In the genomic region with DNA sequence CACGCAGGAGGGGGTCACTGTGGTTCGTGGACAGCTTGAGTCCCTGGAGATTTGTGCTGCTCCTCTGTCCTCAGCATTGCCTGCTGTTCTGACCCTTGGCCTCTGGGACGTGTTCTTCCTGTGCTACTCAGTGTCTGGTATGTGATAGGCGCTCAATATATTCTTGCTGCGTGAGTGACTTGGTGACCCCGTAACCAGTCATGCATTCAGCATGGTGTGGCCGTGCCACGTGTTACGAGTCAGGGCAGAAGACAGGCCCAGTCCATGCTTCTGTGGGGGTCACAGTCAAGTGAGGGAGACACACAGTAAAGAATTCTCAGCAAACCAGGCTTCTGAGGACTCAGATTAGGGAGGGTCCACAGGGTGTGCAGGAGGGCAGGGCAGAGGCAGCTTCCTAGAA, we compare ENCODE assay signal across 13 cellular contexts. TPM values are rescaled to one million over a fixed set of nuclear protein-coding genes. Genes with fewer than 3 reads are reported as not detected.
A peak's percentile ranks its signal among the peaks of the same experiment; 100 is the strongest.
DNase-seq lines count a peak whose midpoint lies in the region; ATAC-seq and TF ChIP-seq lines count a peak whose summit lies in the region.
"Had no signal": no experiment of that assay in that cellular context is flagged by ENCODE, and none has a peak within 500 bp of the region (broad histone marks: within the 10 kb centered on the region; RNA-seq: fewer than 3 reads in every experiment).

No MANE protein-coding gene starts in this region.

- H3K36me3 ChIP-seq in hepatocyte (replicated peaks; ENCODE audit: insufficient read depth, low read depth), result no peaks in the 10 kb centered on the region
- H3K36me3 ChIP-seq: tibial artery had no signal

- no peaks in the 10 kb centered on the region for H3K9me3 ChIP-seq in hepatocyte (ENCODE audit: low read depth)
- H3K9me3 ChIP-seq: tibial artery had no signal

- DNase-seq in activated naive CD4-positive, alpha-beta T cell treated with anti-CD3 and anti-CD28 coated beads, Interleukin-2, amount 50 U/mL, for 72 hours (ENCODE audit: low spot score in 2 of 2), result no peak
- DNase-seq in activated naive CD4-positive, alpha-beta T cell treated with anti-CD3 and anti-CD28 coated beads for 36 hours, result no peak
- DNase-seq in hepatocyte (ENCODE audit: low spot score), result peak; percentile 51
- no peak for DNase-seq in type B pancreatic cell (ENCODE audit: extremely low spot score, unreplicated experiment)
- DNase-seq in AG08395 (ENCODE audit: low spot score), result no peak
- DNase-seq in stimulated activated naive CD4-positive, alpha-beta T cell (lab: John Stamatoyannopoulos, UW), result no peak
- DNase-seq: activated CD8-positive, alpha-beta memory T cell treated with anti-CD3 and anti-CD28 coated beads, Interleukin-2, amount 10 ng/mL, durations not matched to agents 7 days and 5 days; cerebellar nuclear complex; GDM1; natural killer cell; NCI-H1092 treated with DMSO at 0.1 percent for 48 hours; tibial artery had no signal

- H4K20me1 ChIP-seq in hepatocyte (ENCODE audit: insufficient read depth, poor library complexity, severe bottlenecking), result peaks cover 61% of the 10 kb centered on the region

- TF ChIP-seq CTCF in hepatocyte (IDR thresholded peaks at IDR 0.05; ENCODE audit: poor library complexity) (no peak), type B pancreatic cell (conservative IDR thresholded peaks at IDR 0.05) (no peak)

- peak overlapping the region; percentile 0 to 5 for H3K27ac Mint-ChIP-seq in activated naive CD4-positive, alpha-beta T cell treated with anti-CD3 and anti-CD28 coated beads, Interleukin-2, amount 50 U/mL, for 72 hours
- H3K27ac Mint-ChIP-seq in activated naive CD4-positive, alpha-beta T cell treated with anti-CD3 and anti-CD28 coated beads for 36 hours, result no peak overlapping the region
- peak overlapping the region; percentile 89 for H3K27ac Mint-ChIP-seq in type B pancreatic cell
- H3K27ac Mint-ChIP-seq: activated CD8-positive, alpha-beta memory T cell treated with anti-CD3 and anti-CD28 coated beads, Interleukin-2, amount 10 ng/mL, durations not matched to agents 7 days and 5 days had no signal

- 79% methylated on average over 9 of the region's 9 CpGs for WGBS in hepatocyte (ENCODE audit: low lambda C conversion rate, missing lambda C conversion rate)

- no peak overlapping the region for H2AFZ ChIP-seq in hepatocyte

- H3K9me2 ChIP-seq in hepatocyte (replicated peaks; ENCODE audit: insufficient read depth), result no peaks in the 10 kb centered on the region

- no peaks in the 10 kb centered on the region for H3K27me3 Mint-ChIP-seq in activated naive CD4-positive, alpha-beta T cell treated with anti-CD3 and anti-CD28 coated beads for 36 hours (ENCODE audit: low read depth)
- no peaks in the 10 kb centered on the region for H3K27me3 Mint-ChIP-seq in type B pancreatic cell
- H3K27me3 Mint-ChIP-seq: activated CD8-positive, alpha-beta memory T cell treated with anti-CD3 and anti-CD28 coated beads, Interleukin-2, amount 10 ng/mL, durations not matched to agents 7 days and 5 days had no signal

- no peaks in the 10 kb centered on the region for H3K9me3 Mint-ChIP-seq in activated naive CD4-positive, alpha-beta T cell treated with anti-CD3 and anti-CD28 coated beads, Interleukin-2, amount 50 U/mL, for 72 hours
- no peaks in the 10 kb centered on the region for H3K9me3 Mint-ChIP-seq in activated naive CD4-positive, alpha-beta T cell treated with anti-CD3 and anti-CD28 coated beads for 36 hours
- no peaks in the 10 kb centered on the region for H3K9me3 Mint-ChIP-seq in type B pancreatic cell
- H3K9me3 Mint-ChIP-seq: natural killer cell had no signal

- H3K4me1 ChIP-seq in hepatocyte (ENCODE audit: insufficient read depth), result peaks cover 84% of the 10 kb centered on the region

- peaks cover 68% of the 10 kb centered on the region for H3K4me1 Mint-ChIP-seq in activated naive CD4-positive, alpha-beta T cell treated with anti-CD3 and anti-CD28 coated beads for 36 hours (ENCODE audit: low read depth)
- H3K4me1 Mint-ChIP-seq in type B pancreatic cell (ENCODE audit: unreplicated experiment), result peaks cover 75% of the 10 kb centered on the region

- H3K4me2 ChIP-seq in hepatocyte, result peak overlapping the region; percentile 62

- H3K4me3 ChIP-seq in hepatocyte, result no peak overlapping the region
- H3K4me3 ChIP-seq: tibial artery had no signal

- no peak overlapping the region for H3K4me3 Mint-ChIP-seq in activated naive CD4-positive, alpha-beta T cell treated with anti-CD3 and anti-CD28 coated beads for 36 hours
- peak overlapping the region; percentile 45 for H3K4me3 Mint-ChIP-seq in type B pancreatic cell
- H3K4me3 Mint-ChIP-seq: activated CD8-positive, alpha-beta memory T cell treated with anti-CD3 and anti-CD28 coated beads, Interleukin-2, amount 10 ng/mL, durations not matched to agents 7 days and 5 days; natural killer cell had no signal

- intact Hi-C loops in activated naive CD4-positive, alpha-beta T cell treated with anti-CD3 and anti-CD28 coated beads for 36 hours (cut with micrococcal nuclease), result no loop called here

- CTCF ChIA-PET in activated naive CD4-positive, alpha-beta T cell treated with anti-CD3 and anti-CD28 coated beads for 36 hours (lab: Charles Lee), result no interaction called here

- H3K36me3 Mint-ChIP-seq in activated naive CD4-positive, alpha-beta T cell treated with anti-CD3 and anti-CD28 coated beads, Interleukin-2, amount 50 U/mL, for 72 hours, result no peaks in the 10 kb centered on the region
- H3K36me3 Mint-ChIP-seq in activated naive CD4-positive, alpha-beta T cell treated with anti-CD3 and anti-CD28 coated beads for 36 hours (ENCODE audit: low read depth), result peaks cover 2% of the 10 kb centered on the region
- no peaks in the 10 kb centered on the region for H3K36me3 Mint-ChIP-seq in type B pancreatic cell
- H3K36me3 Mint-ChIP-seq: natural killer cell had no signal

- peak overlapping the region; percentile 94 for H3K27ac ChIP-seq in hepatocyte
- H3K27ac ChIP-seq: tibial artery had no signal

- H3K79me2 ChIP-seq in hepatocyte, result peaks cover 95% of the 10 kb centered on the region

- no peak for ATAC-seq in activated naive CD4-positive, alpha-beta T cell treated with anti-CD3 and anti-CD28 coated beads, Interleukin-2, amount 50 U/mL, for 72 hours
- ATAC-seq: activated CD8-positive, alpha-beta memory T cell treated with anti-CD3 and anti-CD28 coated beads, Interleukin-2, amount 10 ng/mL, durations not matched to agents 7 days and 5 days; HCT116; natural killer cell had no signal

- H3K27me3 ChIP-seq in hepatocyte, result no peaks in the 10 kb centered on the region
- H3K27me3 ChIP-seq: tibial artery had no signal

RNA-seq across cellular contexts. Expression of a gene that starts 7.8 kb away (rescaled TPM):
- total RNA-seq in activated naive CD4-positive, alpha-beta T cell treated with anti-CD3 and anti-CD28 coated beads, Interleukin-2, amount 50 U/mL, for 72 hours, result 10 to 100 TPM; 12.4 to 18.3 TPM
- 10 to 100 TPM; 10.2 to 10.3 TPM for total RNA-seq in activated naive CD4-positive, alpha-beta T cell treated with anti-CD3 and anti-CD28 coated beads for 36 hours
- total RNA-seq in hepatocyte, result 28.1 and 30.8 TPM in 2 replicates
- polyA plus RNA-seq in hepatocyte, result 14.0 and 15.2 TPM in 2 replicates
- 44.7 and 63.7 TPM in 2 replicates for total RNA-seq in type B pancreatic cell (ENCODE audit: low replicate concordance)

RNA-seq across cellular contexts. Expression of a gene that starts 21.7 kb away (rescaled TPM):
- total RNA-seq in activated naive CD4-positive, alpha-beta T cell treated with anti-CD3 and anti-CD28 coated beads, Interleukin-2, amount 50 U/mL, for 72 hours, result 10 to 100 TPM in 1 of 2 donors, 1 to 10 TPM in 1; 8.3 to 54.3 TPM
- 10 to 100 TPM; 14.7 to 15.4 TPM for total RNA-seq in activated naive CD4-positive, alpha-beta T cell treated with anti-CD3 and anti-CD28 coated beads for 36 hours
- 48.8 and 50.7 TPM in 2 replicates for total RNA-seq in hepatocyte
- 55.3 and 69.0 TPM in 2 replicates for polyA plus RNA-seq in hepatocyte
- total RNA-seq in type B pancreatic cell (ENCODE audit: low replicate concordance), result 32.2 and 35.6 TPM in 2 replicates

RNA-seq across cellular contexts. Expression of a gene that starts 24.5 kb away (rescaled TPM):
- total RNA-seq in activated naive CD4-positive, alpha-beta T cell treated with anti-CD3 and anti-CD28 coated beads, Interleukin-2, amount 50 U/mL, for 72 hours, result 1 to 10 TPM; 2.3 to 6.7 TPM
- total RNA-seq in activated naive CD4-positive, alpha-beta T cell treated with anti-CD3 and anti-CD28 coated beads for 36 hours, result 1 to 10 TPM; 1.1 to 1.4 TPM
- total RNA-seq in hepatocyte (0.52 TPM in 1 of 2 replicates, not detected in the other), type B pancreatic cell (ENCODE audit: low replicate concordance) (2.2 and 3.7 TPM in 2 replicates)
- polyA plus RNA-seq in hepatocyte, result 1.2 TPM in 1 of 2 replicates, not detected in the other

RNA-seq across cellular contexts. Expression of a gene that starts 60.0 kb away (rescaled TPM):
- under 1 TPM in 1 of 2 donors, not detected in 1; 0.14 TPM for total RNA-seq in activated naive CD4-positive, alpha-beta T cell treated with anti-CD3 and anti-CD28 coated beads, Interleukin-2, amount 50 U/mL, for 72 hours
- under 1 TPM in 1 of 2 experiments, not detected in 1; 0.17 TPM for total RNA-seq in activated naive CD4-positive, alpha-beta T cell treated with anti-CD3 and anti-CD28 coated beads for 36 hours
- total RNA-seq in hepatocyte (0.08 and 0.27 TPM in 2 replicates), type B pancreatic cell (ENCODE audit: low replicate concordance) (0.56 and 1.3 TPM in 2 replicates)
- polyA plus RNA-seq in hepatocyte, result 0.50 and 0.60 TPM in 2 replicates
